ENCODE assay signal across 1 cellular context in the genomic region with DNA sequence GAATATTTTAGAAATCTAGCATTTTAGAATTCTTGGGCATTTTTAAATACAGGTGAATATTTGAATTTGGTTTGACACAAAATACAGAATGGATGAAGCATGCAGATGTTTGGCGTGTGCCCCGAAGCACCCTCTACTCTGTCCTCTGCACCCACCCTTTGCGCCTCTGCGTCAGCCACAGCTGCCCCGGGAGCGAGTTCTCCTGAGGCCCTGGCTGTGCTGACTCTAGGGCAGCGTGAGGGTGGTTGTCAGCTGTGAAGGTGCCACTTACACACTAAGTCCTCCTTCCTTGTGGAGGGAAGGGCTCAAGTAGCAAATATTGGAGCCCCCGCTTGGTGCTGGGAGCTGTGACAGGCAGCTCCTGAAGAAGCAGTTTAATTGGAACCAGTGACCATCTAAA.
TF ChIP-seq lines count a peak whose summit lies in the region.

No MANE protein-coding gene starts in this region.

TF ChIP-seq in IMR-90, 13 proteins besides CTCF, POLR2A, EP300 and RAD21:
- TF ChIP-seq NFE2L2 (IDR thresholded peaks at IDR 0.05; ENCODE audit: low read depth, low read length) (no peak), MAFK (IDR thresholded peaks at IDR 0.05; ENCODE audit: low read depth, low read length) (no peak), MAZ (IDR thresholded peaks at IDR 0.05; ENCODE audit: borderline replicate concordance, low read depth, low read length) (no peak), FOS (IDR thresholded peaks at IDR 0.05; ENCODE audit: low read depth, low read length) (no peak), RCOR1 (IDR thresholded peaks at IDR 0.05; ENCODE audit: insufficient replicate concordance, low read length) (no peak), CEBPB (IDR thresholded peaks at IDR 0.05; ENCODE audit: low read depth, low read length) (no peak), RFX5 (IDR thresholded peaks at IDR 0.05; ENCODE audit: low read depth, low read length) (no peak), BHLHE40 (IDR thresholded peaks at IDR 0.05; ENCODE audit: low read depth, low read length) (no peak), CHD1 (IDR thresholded peaks at IDR 0.05; ENCODE audit: low read depth, low read length) (no peak), SMC3 (IDR thresholded peaks at IDR 0.05; ENCODE audit: low read depth, low read length) (no peak), MXI1 (IDR thresholded peaks at IDR 0.05; ENCODE audit: borderline replicate concordance, low read depth, low read length) (no peak)
- TF ChIP-seq, protein P1, sequence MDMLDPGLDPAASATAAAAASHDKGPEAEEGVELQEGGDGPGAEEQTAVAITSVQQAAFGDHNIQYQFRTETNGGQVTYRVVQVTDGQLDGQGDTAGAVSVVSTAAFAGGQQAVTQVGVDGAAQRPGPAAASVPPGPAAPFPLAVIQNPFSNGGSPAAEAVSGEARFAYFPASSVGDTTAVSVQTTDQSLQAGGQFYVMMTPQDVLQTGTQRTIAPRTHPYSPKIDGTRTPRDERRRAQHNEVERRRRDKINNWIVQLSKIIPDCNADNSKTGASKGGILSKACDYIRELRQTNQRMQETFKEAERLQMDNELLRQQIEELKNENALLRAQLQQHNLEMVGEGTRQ (IDR thresholded peaks at IDR 0.05; ENCODE audit: low read depth, low read length) = no peak
- TF ChIP-seq, protein P2, sequence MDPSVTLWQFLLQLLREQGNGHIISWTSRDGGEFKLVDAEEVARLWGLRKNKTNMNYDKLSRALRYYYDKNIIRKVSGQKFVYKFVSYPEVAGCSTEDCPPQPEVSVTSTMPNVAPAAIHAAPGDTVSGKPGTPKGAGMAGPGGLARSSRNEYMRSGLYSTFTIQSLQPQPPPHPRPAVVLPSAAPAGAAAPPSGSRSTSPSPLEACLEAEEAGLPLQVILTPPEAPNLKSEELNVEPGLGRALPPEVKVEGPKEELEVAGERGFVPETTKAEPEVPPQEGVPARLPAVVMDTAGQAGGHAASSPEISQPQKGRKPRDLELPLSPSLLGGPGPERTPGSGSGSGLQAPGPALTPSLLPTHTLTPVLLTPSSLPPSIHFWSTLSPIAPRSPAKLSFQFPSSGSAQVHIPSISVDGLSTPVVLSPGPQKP (IDR thresholded peaks at IDR 0.05; ENCODE audit: borderline replicate concordance, low read depth, low read length) = no peak
TF ChIP-seq in IMR-90: peak in this region for 0.
